ENCODE assay signal across 14 cellular contexts in the genomic region with DNA sequence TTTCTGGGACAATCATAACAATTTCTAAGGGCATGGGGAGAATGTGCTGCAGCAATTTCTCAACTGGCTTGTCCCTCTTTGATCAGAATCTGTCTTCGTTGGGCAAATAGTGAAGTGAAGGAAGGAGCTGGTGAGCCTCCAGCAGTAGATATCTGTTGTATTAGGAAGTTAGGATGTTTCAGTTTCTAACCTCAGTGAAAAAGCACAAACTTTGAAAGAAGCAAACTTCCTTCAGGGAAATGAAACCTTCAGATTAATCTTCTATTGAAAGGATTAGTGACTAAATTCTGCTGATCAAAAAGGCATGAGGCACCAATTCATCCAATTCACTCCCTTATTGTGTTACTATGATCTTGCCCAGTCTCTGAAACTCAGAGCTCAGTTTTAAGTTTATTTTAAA. TPM values are rescaled to one million over a fixed set of nuclear protein-coding genes. Genes with fewer than 3 reads are reported as not detected.
A peak's percentile ranks its signal among the peaks of the same experiment; 100 is the strongest.
DNase-seq lines count a peak whose midpoint lies in the region; ATAC-seq and TF ChIP-seq lines count a peak whose summit lies in the region.
"Had no signal": no experiment of that assay in that cellular context is flagged by ENCODE, and none has a peak within 500 bp of the region (broad histone marks: within the 10 kb centered on the region; RNA-seq: fewer than 3 reads in every experiment).

No MANE protein-coding gene starts in this region.

- ATAC-seq in WTC11, result no peak
- ATAC-seq in memory B cell (ENCODE audit: low read depth), result peak; percentile 37
- ATAC-seq in thoracic aorta (ENCODE audit: insufficient number of reproducible peaks, low FRiP score, low read depth), result no peak
- no peak for ATAC-seq in HG03159 (IDR thresholded peaks at IDR 0.05; ENCODE audit: unreplicated experiment)
- ATAC-seq: A549 had no signal

- H3K9me3 ChIP-seq in thoracic aorta (no peaks in the 10 kb centered on the region), endodermal cell (ENCODE audit: control insufficient read depth, low read length) (no peaks in the 10 kb centered on the region)
- H3K9me3 ChIP-seq: A549 had no signal

- H3K9me3 Mint-ChIP-seq in WTC11 (no peaks in the 10 kb centered on the region), memory B cell (no peaks in the 10 kb centered on the region), endodermal cell (no peaks in the 10 kb centered on the region)
- H3K9me3 Mint-ChIP-seq: activated naive CD8-positive, alpha-beta T cell treated with anti-CD3 and anti-CD28 coated beads for 36 hours had no signal

- no peaks in the 10 kb centered on the region for H3K36me3 ChIP-seq in thoracic aorta
- no peaks in the 10 kb centered on the region for H3K36me3 ChIP-seq in endodermal cell (ENCODE audit: control insufficient read depth, insufficient read depth, low read length)

- DNase-seq in SIG-M5 treated with dmso at 0.1 percent for 504 hours (lab: John Stamatoyannopoulos, UW; ENCODE audit: unreplicated experiment), result peak; percentile 27
- no peak for DNase-seq in SIG-M5 (lab: John Stamatoyannopoulos, UW)
- no peak for DNase-seq in WTC11 (ENCODE audit: low spot score)
- DNase-seq in memory B cell (ENCODE audit: low spot score in 2 of 2), result no peak
- DNase-seq in thoracic aorta (ENCODE audit: low spot score), result no peak
- DNase-seq in endodermal cell, result no peak
- no peak for DNase-seq in SW 1271 (lab: John Stamatoyannopoulos, UW)
- DNase-seq: activated naive CD8-positive, alpha-beta T cell treated with anti-CD3 and anti-CD28 coated beads for 36 hours; HCEC 1CT; NCI-H1092 treated with DMSO at 0.1 percent for 48 hours; SHP77 had no signal

- H3K36me3 Mint-ChIP-seq in WTC11 (no peaks in the 10 kb centered on the region), memory B cell (no peaks in the 10 kb centered on the region), endodermal cell (ENCODE audit: low read depth) (no peaks in the 10 kb centered on the region)
- H3K36me3 Mint-ChIP-seq: activated naive CD8-positive, alpha-beta T cell treated with anti-CD3 and anti-CD28 coated beads for 36 hours had no signal

- POLR2A ChIA-PET in WTC11 (lab: Charles Lee), result no interaction called here

- H3K4me1 Mint-ChIP-seq in WTC11 (peaks cover 23% of the 10 kb centered on the region), memory B cell (peaks cover 23% of the 10 kb centered on the region), endodermal cell (peaks cover 6% of the 10 kb centered on the region)

- 63 to 88% methylated on average over 1 of the region's 1 CpG for WGBS in endodermal cell (ENCODE audit: insufficient coverage in 1 of 2, insufficient read length in 1 of 2), 2 experiments

- H3K9ac ChIP-seq in endodermal cell (ENCODE audit: extremely low read depth, low read length, poor library complexity, severe bottlenecking), result no peak overlapping the region

- H3K27me3 ChIP-seq in thoracic aorta (replicated peaks; ENCODE audit: insufficient read depth) (no peaks in the 10 kb centered on the region), endodermal cell (ENCODE audit: control insufficient read depth, insufficient read depth, low read length, poor library complexity, severe bottlenecking) (peaks cover 73% of the 10 kb centered on the region)

- H3K4me3 Mint-ChIP-seq in WTC11 (peak overlapping the region; percentile 72; the same call in 1 of the 2 replicates), memory B cell (peak overlapping the region; percentile 78), endodermal cell (no peak overlapping the region)
- H3K4me3 Mint-ChIP-seq: activated naive CD8-positive, alpha-beta T cell treated with anti-CD3 and anti-CD28 coated beads for 36 hours had no signal

- CTCF ChIA-PET in WTC11 (lab: Charles Lee), result interaction anchor here (0.8 to 2.2 kb wide), 4 partner anchors 103 to 307 kb away, joined by 3 to 15 read pairs (median 8); no protein-coding TSS in a partner anchor

- H3K27ac Mint-ChIP-seq in WTC11 (no peak overlapping the region), memory B cell (peak overlapping the region; percentile 55), endodermal cell (no peak overlapping the region)
- H3K27ac Mint-ChIP-seq: activated naive CD8-positive, alpha-beta T cell treated with anti-CD3 and anti-CD28 coated beads for 36 hours had no signal

- peaks cover 0 to 16% of the 10 kb centered on the region in 2 donors for H3K4me1 ChIP-seq in thoracic aorta (ENCODE audit: control insufficient read depth in 1 of 2, low read depth in 2 of 2)
- H3K4me1 ChIP-seq in endodermal cell (ENCODE audit: control insufficient read depth, insufficient read depth, low read length), result no peaks in the 10 kb centered on the region

- peak overlapping the region; percentile 84 for H3K4me3 ChIP-seq in thoracic aorta
- no peak overlapping the region for H3K4me3 ChIP-seq in endodermal cell (ENCODE audit: low read length)
- H3K4me3 ChIP-seq: A549 had no signal

- no peak overlapping the region for H3K27ac ChIP-seq in thoracic aorta
- H3K27ac ChIP-seq in endodermal cell (ENCODE audit: low read depth, low read length), result no peak overlapping the region
- H3K27ac ChIP-seq: A549, VCaP had no signal

- TF ChIP-seq CTCF in WTC11 (IDR thresholded peaks at IDR 0.05) (no peak), thoracic aorta (IDR thresholded peaks at IDR 0.05) (no peak), endodermal cell (conservative IDR thresholded peaks at IDR 0.05) (no peak)

- peaks cover 71% of the 10 kb centered on the region for H3K27me3 Mint-ChIP-seq in WTC11 (ENCODE audit: low read depth)
- no peaks in the 10 kb centered on the region for H3K27me3 Mint-ChIP-seq in memory B cell
- peaks cover 67% of the 10 kb centered on the region for H3K27me3 Mint-ChIP-seq in endodermal cell (ENCODE audit: insufficient read depth)

TF ChIP-seq in WTC11, 78 proteins besides CTCF, POLR2A, EP300 and RAD21:
- TF ChIP-seq RELA (CRISPR knock-in tag; IDR thresholded peaks at IDR 0.05; ENCODE audit: borderline replicate concordance) (no peak), MXD4 (CRISPR knock-in tag; IDR thresholded peaks at IDR 0.05; ENCODE audit: borderline replicate concordance) (no peak), CREB1 (CRISPR knock-in tag; IDR thresholded peaks at IDR 0.05) (no peak), ZNF263 (CRISPR knock-in tag; IDR thresholded peaks at IDR 0.05; ENCODE audit: low read depth) (no peak), ZBTB43 (CRISPR knock-in tag; IDR thresholded peaks at IDR 0.05) (no peak), GTF2I (CRISPR knock-in tag; conservative IDR thresholded peaks at IDR 0.05) (no peak), AFF4 (CRISPR knock-in tag; IDR thresholded peaks at IDR 0.05; ENCODE audit: borderline replicate concordance) (no peak), SMAD3 (CRISPR knock-in tag; IDR thresholded peaks at IDR 0.05; ENCODE audit: borderline replicate concordance) (no peak), ETV6 (CRISPR knock-in tag; IDR thresholded peaks at IDR 0.05) (no peak), EMX1 (CRISPR knock-in tag; IDR thresholded peaks at IDR 0.05) (no peak)
- TF ChIP-seq, protein P1, sequence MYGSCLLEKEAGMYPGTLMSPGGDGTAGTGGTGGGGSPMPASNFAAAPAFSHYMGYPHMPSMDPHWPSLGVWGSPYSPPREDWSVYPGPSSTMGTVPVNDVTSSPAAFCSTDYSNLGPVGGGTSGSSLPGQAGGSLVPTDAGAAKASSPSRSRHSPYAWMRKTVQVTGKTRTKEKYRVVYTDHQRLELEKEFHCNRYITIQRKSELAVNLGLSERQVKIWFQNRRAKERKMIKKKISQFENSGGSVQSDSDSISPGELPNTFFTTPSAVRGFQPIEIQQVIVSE (CRISPR knock-in tag; IDR thresholded peaks at IDR 0.05; ENCODE audit: borderline replicate concordance), result no peak

RNA-seq across cellular contexts. Expression of gene LMO2, which starts 24.3 kb away (rescaled TPM):
- total RNA-seq in WTC11 (2021) (1.0 to 3.4 TPM (median 1.4 TPM) in 3 replicates), thoracic aorta (10 to 100 TPM; 37.0 to 74.3 TPM), endodermal cell (1 to 10 TPM; 1.1 to 1.2 TPM)
- 5.7 TPM for polyA plus RNA-seq in endodermal cell (2013, experiment 1 of 2)
- polyA plus RNA-seq in endodermal cell (2013, experiment 2 of 2), result 8.5 TPM
